In genomic region chr20:37915800-37916570, GRCh38 we compare ENCODE assay signal across 11 cellular contexts. TPM values are rescaled to one million over a fixed set of nuclear protein-coding genes. Genes with fewer than 3 reads are reported as not detected.
A peak's percentile ranks its signal among the peaks of the same experiment; 100 is the strongest.
DNase-seq lines count a peak whose midpoint lies in the region; ATAC-seq, FAIRE-seq and TF ChIP-seq lines count a peak whose summit lies in the region.
"Had no signal": no experiment of that assay in that cellular context is flagged by ENCODE, and none has a peak within 500 bp of the region (broad histone marks: within the 10 kb centered on the region; RNA-seq: fewer than 3 reads in every experiment).

No MANE protein-coding gene starts in this region.

- no peak for TF ChIP-seq CTCF in endothelial cell of umbilical vein (IDR thresholded peaks at IDR 0.05; ENCODE audit: extremely low read depth in 1 of 2, insufficient read depth in 1 of 2, low read depth in 1 of 2, low read length in 2 of 2)

- BruUV-seq in endothelial cell of umbilical vein (replicated peaks; lab: Mats Ljungman, UMichigan), result no TSS peak

- intact Hi-C loops in endothelial cell of umbilical vein (cut with micrococcal nuclease), result no loop called here

- no peak overlapping the region for H3K4me2 ChIP-seq in endothelial cell of umbilical vein (ENCODE audit: insufficient read depth, low read length)
- H3K4me2 ChIP-seq: PC-9 had no signal

- H3K27ac Mint-ChIP-seq in naive B cell, result peak overlapping the region in 1 of 6 donors; percentile 61

- dilution Hi-C loops in endothelial cell of umbilical vein (cut with MboI; ENCODE audit: extremely low pct_ligation_motif_present, low sequenced_read_pairs), result no loop called here

- CTCF ChIA-PET in endothelial cell of umbilical vein (lab: Charles Lee), result interaction anchor here (1.0 kb wide), 1 partner anchor 15 kb away, joined by 3 read pairs; no protein-coding TSS in a partner anchor

- H3K27me3 ChIP-seq in endothelial cell of umbilical vein (ENCODE audit: control insufficient read depth in 2 of 2, insufficient read depth in 2 of 2, low read length in 2 of 2), result peaks cover 55 to 72% of the 10 kb centered on the region in 2 experiments

- H4K20me1 ChIP-seq in endothelial cell of umbilical vein (replicated peaks; ENCODE audit: control insufficient read depth, extremely low read depth, insufficient read depth, low read length), result no peaks in the 10 kb centered on the region

- peaks cover 36 to 67% (median 59%) of the 10 kb centered on the region in 3 donors for H3K27me3 Mint-ChIP-seq in naive B cell

- ATAC-seq in naive B cell (ENCODE audit: low read depth in 2 of 2), result no peak
- ATAC-seq in HG03196 (IDR thresholded peaks at IDR 0.05; ENCODE audit: unreplicated experiment), result no peak
- ATAC-seq in HG03039 (IDR thresholded peaks at IDR 0.05; ENCODE audit: unreplicated experiment), result no peak

- no peaks in the 10 kb centered on the region for H3K36me3 ChIP-seq in endothelial cell of umbilical vein (ENCODE audit: control insufficient read depth in 2 of 2, extremely low read depth in 1 of 2, insufficient read depth in 2 of 2, low read length in 2 of 2)
- H3K36me3 ChIP-seq: thyroid gland had no signal

- POLR2A ChIA-PET in endothelial cell of umbilical vein (lab: Charles Lee), result no interaction called here

- no peaks in the 10 kb centered on the region for H3K9me3 ChIP-seq in endothelial cell of umbilical vein (replicated peaks; ENCODE audit: control insufficient read depth, insufficient read depth, low read length)
- H3K9me3 ChIP-seq: Caco-2, thyroid gland had no signal

- no peaks in the 10 kb centered on the region for H3K9me1 ChIP-seq in endothelial cell of umbilical vein (replicated peaks; ENCODE audit: control insufficient read depth, extremely low read depth, insufficient read depth, low read length)

- peak overlapping the region in 5 of 8 donors; percentile 41 to 78 (median 59) for H3K4me3 Mint-ChIP-seq in naive B cell

- H3K9ac ChIP-seq in endothelial cell of umbilical vein (replicated peaks; ENCODE audit: extremely low read depth, insufficient read depth, low read length), result no peak overlapping the region

- peak; percentile 36 for DNase-seq in COLO668 (lab: John Stamatoyannopoulos, UW; ENCODE audit: unreplicated experiment)
- DNase-seq in NCI-H146 (lab: John Stamatoyannopoulos, UW), result peak; percentile 55
- DNase-seq in endothelial cell of umbilical vein (ENCODE audit: low read depth, low spot score), result no peak
- DNase-seq in naive B cell, result no peak
- DNase-seq in RKO (ENCODE audit: low spot score), result no peak
- DNase-seq in LoVo (ENCODE audit: low spot score), result no peak
- DNase-seq: PC-9 had no signal

- H3K4me3 ChIP-seq in endothelial cell of umbilical vein (replicated peaks in 1 of 3; ENCODE audit: insufficient read depth in 1 of 3, low read depth in 1 of 3, low read length in 3 of 3), result no peak overlapping the region
- H3K4me3 ChIP-seq: PC-9, thyroid gland had no signal

- H3K36me3 Mint-ChIP-seq in naive B cell, result no peaks in the 10 kb centered on the region

- no peaks in the 10 kb centered on the region for H3K79me2 ChIP-seq in endothelial cell of umbilical vein (ENCODE audit: control insufficient read depth, insufficient read depth, low read length)

- peaks cover 18 to 36% (median 35%) of the 10 kb centered on the region in 3 donors for H3K4me1 Mint-ChIP-seq in naive B cell

- TF ChIP-seq POLR2A in endothelial cell of umbilical vein (IDR thresholded peaks at IDR 0.05; ENCODE audit: low read depth, low read length), result no peak

- no peak overlapping the region for H2AFZ ChIP-seq in endothelial cell of umbilical vein (ENCODE audit: low read depth, low read length)
- H2AFZ ChIP-seq: PC-9 had no signal

- FAIRE-seq in endothelial cell of umbilical vein (lab: Jason Lieb, UNC), result no peak

- no peaks in the 10 kb centered on the region for H3K4me1 ChIP-seq in endothelial cell of umbilical vein (ENCODE audit: control insufficient read depth, extremely low read depth, insufficient read depth, low read length)
- H3K4me1 ChIP-seq: Caco-2 had no signal

- no peak overlapping the region for H3K27ac ChIP-seq in endothelial cell of umbilical vein (ENCODE audit: insufficient read depth, low read depth, low read length)
- H3K27ac ChIP-seq: PC-9, thyroid gland had no signal

- H3K9me3 Mint-ChIP-seq in naive B cell, result peaks cover 0 to 2% (median 0%) of the 10 kb centered on the region in 7 donors

TF ChIP-seq in endothelial cell of umbilical vein, 7 proteins besides CTCF, POLR2A, EP300 and RAD21:
- TF ChIP-seq FOS (IDR thresholded peaks at IDR 0.05; ENCODE audit: borderline replicate concordance, insufficient read depth, low read length) (no peak), EZH2 (IDR thresholded peaks at IDR 0.05; ENCODE audit: borderline replicate concordance, low read depth, low read length, severe bottlenecking) (peak; percentile 39)

RNA-seq across cellular contexts. Expression of gene VSTM2L, which starts 13.1 kb away (rescaled TPM):
- not detected in 2 replicates for total RNA-seq in endothelial cell of umbilical vein
- polyA plus RNA-seq in endothelial cell of umbilical vein, result 0.18 and 0.25 TPM in 2 replicates
- 0.03 and 0.07 TPM in 2 replicates for polyA plus RNA-seq in endothelial cell of umbilical vein (2011; cell fraction: cytosol; rRNA removed)
- 0.07 TPM in 1 of 2 replicates, not detected in the other for polyA plus RNA-seq in endothelial cell of umbilical vein (2011; cell fraction: nucleus; rRNA removed)
- 0.60 and 1.3 TPM in 2 replicates for polyA plus RNA-seq in endothelial cell of umbilical vein (2012)
- polyA minus RNA-seq in endothelial cell of umbilical vein, result not detected in 2 replicates
- not detected for polyA minus RNA-seq in endothelial cell of umbilical vein (2011; cell fraction: cytosol; rRNA and poly(A)+ RNA removed)
- polyA minus RNA-seq in endothelial cell of umbilical vein (2011; cell fraction: nucleus; rRNA and poly(A)+ RNA removed), result not detected in 2 replicates
- polyA plus RNA-seq in naive B cell (ENCODE audit: low read depth in 6 of 6), result not detected
- total RNA-seq: Caco-2 had no signal

Comparison
In these comparisons a context has a peak if more than half of its experiments do, and no peak if none do; other contexts are left out.
1. DNase-seq: peak in COLO668 (single experiment) and NCI-H146 (single experiment); none in endothelial cell of umbilical vein (single experiment), naive B cell (single experiment), RKO (single experiment) and LoVo (single experiment).